Comparison of ENCODE assay signal across 20 cellular contexts in genomic region chr10:86085686-86086085, GRCh38.
DNase-seq lines count a peak whose midpoint lies in the region; ATAC-seq lines count a peak whose summit lies in the region.
"Had no signal": no experiment of that assay in that cellular context is flagged by ENCODE, and none has a peak within 500 bp of the region (broad histone marks: within the 10 kb centered on the region; RNA-seq: fewer than 3 reads in every experiment).

No MANE protein-coding gene starts in this region.

- DNase-seq in cardiac septum (ENCODE audit: low spot score) (peak; percentile 71), Right ventricle myocardium superior (no peak), left lobe of liver (ENCODE audit: low spot score) (peak; percentile 27), SKM-1 treated with dmso at 0.1 percent for 144 hours (lab: John Stamatoyannopoulos, UW; ENCODE audit: unreplicated experiment) (no peak)
- DNase-seq in stimulated activated effector memory CD8-positive, alpha-beta T cell treated with anti-CD3 and anti-CD28 coated beads, Interleukin-12 subunit alpha, Interleukin-12 subunit beta, amount 100 ng/mL, for 72 hours (ENCODE audit: low spot score in 2 of 2): no peak
- DNase-seq: DMS153; IMR-90; KG1; MG63; NCI-H1105 treated with DMSO at 0.1 percent for 48 hours; NCI-H146; NCI-H1930; NCI-H446; NCI-H524 treated with DMSO at 0.1 percent for 48 hours; NCI-H774; NK-92 treated with Interleukin-12 subunit alpha and Interleukin-12 subunit beta, amount 100 ng/mL, for 24 hours; PC-9; SHP77 treated with DMSO at 0.1 percent for 48 hours had no signal

- intact Hi-C loops in cardiac septum (cut with DNase I) (no loop called here), Right ventricle myocardium superior (cut with DNase I) (no loop called here)

- no peaks in the 10 kb centered on the region for H3K9me3 Mint-ChIP-seq in stimulated activated effector memory CD8-positive, alpha-beta T cell treated with anti-CD3 and anti-CD28 coated beads, Interleukin-12 subunit alpha, Interleukin-12 subunit beta, amount 100 ng/mL, for 72 hours

- no peaks in the 10 kb centered on the region for H3K36me3 Mint-ChIP-seq in stimulated activated effector memory CD8-positive, alpha-beta T cell treated with anti-CD3 and anti-CD28 coated beads, Interleukin-12 subunit alpha, Interleukin-12 subunit beta, amount 100 ng/mL, for 72 hours

- ATAC-seq in Right ventricle myocardium superior (ENCODE audit: poor library complexity) (no peak), left lobe of liver (no peak), GM21619 (IDR thresholded peaks at IDR 0.05; ENCODE audit: unreplicated experiment) (no peak), GM18511 (IDR thresholded peaks at IDR 0.05; ENCODE audit: unreplicated experiment) (no peak)
- peak; percentile 3 for ATAC-seq in stimulated activated effector memory CD8-positive, alpha-beta T cell treated with anti-CD3 and anti-CD28 coated beads, Interleukin-12 subunit alpha, Interleukin-12 subunit beta, amount 100 ng/mL, for 72 hours

- no peak overlapping the region for H3K4me3 Mint-ChIP-seq in stimulated activated effector memory CD8-positive, alpha-beta T cell treated with anti-CD3 and anti-CD28 coated beads, Interleukin-12 subunit alpha, Interleukin-12 subunit beta, amount 100 ng/mL, for 72 hours

- no peak overlapping the region for H3K27ac Mint-ChIP-seq in stimulated activated effector memory CD8-positive, alpha-beta T cell treated with anti-CD3 and anti-CD28 coated beads, Interleukin-12 subunit alpha, Interleukin-12 subunit beta, amount 100 ng/mL, for 72 hours

- H3K4me1 Mint-ChIP-seq in stimulated activated effector memory CD8-positive, alpha-beta T cell treated with anti-CD3 and anti-CD28 coated beads, Interleukin-12 subunit alpha, Interleukin-12 subunit beta, amount 100 ng/mL, for 72 hours: no peaks in the 10 kb centered on the region

Comparison
In these comparisons a context has a peak if more than half of its experiments do, and no peak if none do; other contexts are left out.
1. DNase-seq: peak in cardiac septum (single experiment) and left lobe of liver (single experiment); none in Right ventricle myocardium superior (single experiment), stimulated activated effector memory CD8-positive, alpha-beta T cell treated with anti-CD3 and anti-CD28 coated beads, Interleukin-12 subunit alpha, Interleukin-12 subunit beta, amount 100 ng/mL, for 72 hours (0 of 2) and SKM-1 treated with dmso at 0.1 percent for 144 hours (single experiment).